In the genomic region with DNA sequence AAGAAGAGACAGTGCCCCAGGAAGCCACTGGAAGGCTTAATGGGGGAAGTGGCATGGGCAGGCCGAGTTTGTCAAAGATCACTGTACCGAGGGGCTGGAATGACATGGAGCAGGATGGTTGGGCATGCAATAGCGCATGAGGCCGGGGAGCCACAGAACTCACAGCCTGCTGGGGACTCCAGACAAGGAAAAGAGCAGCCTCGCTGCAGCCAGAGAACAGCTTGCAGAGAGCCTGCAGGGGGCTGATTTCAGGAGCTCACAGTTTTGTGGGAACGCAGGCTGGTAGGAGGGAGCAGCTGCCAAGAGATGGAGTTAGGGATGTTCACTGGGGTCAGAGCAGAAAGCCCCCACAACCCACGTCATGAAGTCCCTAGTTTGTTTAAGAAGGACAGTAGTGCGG, we compare ENCODE assay signal across 17 cellular contexts. TPM values are rescaled to one million over a fixed set of nuclear protein-coding genes. Genes with fewer than 3 reads are reported as not detected.
DNase-seq lines count a peak whose midpoint lies in the region; ATAC-seq and TF ChIP-seq lines count a peak whose summit lies in the region.
"Had no signal": no experiment of that assay in that cellular context is flagged by ENCODE, and none has a peak within 500 bp of the region (broad histone marks: within the 10 kb centered on the region; RNA-seq: fewer than 3 reads in every experiment).

No MANE protein-coding gene starts in this region.

- ATAC-seq in GM23338 (peak; percentile 86), right lobe of liver (no peak)
- ATAC-seq in activated CD8-positive, alpha-beta T cell treated with anti-CD3 and anti-CD28 coated beads, Interleukin-2, amount 10 ng/mL, durations not matched to agents 7 days and 5 days, result no peak

- no peaks in the 10 kb centered on the region for H3K27me3 Mint-ChIP-seq in GM23338 (ENCODE audit: insufficient read depth, low read depth, poor library complexity)
- H3K27me3 Mint-ChIP-seq in glutamatergic neuron (ENCODE audit: unreplicated experiment), result no peaks in the 10 kb centered on the region
- H3K27me3 Mint-ChIP-seq in neural progenitor cell (ENCODE audit: insufficient read depth, low read depth), result peaks cover 2% of the 10 kb centered on the region
- H3K27me3 Mint-ChIP-seq in activated CD8-positive, alpha-beta T cell treated with anti-CD3 and anti-CD28 coated beads, Interleukin-2, amount 10 ng/mL, durations not matched to agents 7 days and 5 days (ENCODE audit: low read depth), result no peaks in the 10 kb centered on the region
- H3K27me3 Mint-ChIP-seq: IgD-negative memory B cell had no signal

- no peaks in the 10 kb centered on the region for H3F3A ChIP-seq in GM23338 (replicated peaks; ENCODE audit: low read depth)
- no peaks in the 10 kb centered on the region for H3F3A ChIP-seq in neural progenitor cell (ENCODE audit: low read depth)

- H3K4me3 ChIP-seq in GM23338, result no peak overlapping the region
- H3K4me3 ChIP-seq in neural progenitor cell, result no peak overlapping the region
- no peak overlapping the region for H3K4me3 ChIP-seq in right lobe of liver
- H3K4me3 ChIP-seq: BLaER1 had no signal

- H3K79me2 ChIP-seq in GM23338 (replicated peaks; ENCODE audit: insufficient read depth) (peaks cover 53% of the 10 kb centered on the region), neural progenitor cell (ENCODE audit: low read depth) (peaks cover 5% of the 10 kb centered on the region)

- no peaks in the 10 kb centered on the region for H3K9me2 ChIP-seq in GM23338 (ENCODE audit: insufficient read depth)

- H2AFZ ChIP-seq in GM23338 (no peak overlapping the region), neural progenitor cell (replicated peaks) (no peak overlapping the region)

- H3K9me3 Mint-ChIP-seq in GM23338 (no peaks in the 10 kb centered on the region), glutamatergic neuron (ENCODE audit: unreplicated experiment) (peaks cover 2% of the 10 kb centered on the region), neural progenitor cell (peaks cover 4% of the 10 kb centered on the region)
- no peaks in the 10 kb centered on the region for H3K9me3 Mint-ChIP-seq in activated CD8-positive, alpha-beta T cell treated with anti-CD3 and anti-CD28 coated beads, Interleukin-2, amount 10 ng/mL, durations not matched to agents 7 days and 5 days (ENCODE audit: insufficient read depth)

- DNase-seq in GM23338 (ENCODE audit: low spot score) (peak; percentile 54), cerebellar cortex (ENCODE audit: low spot score) (peak; percentile 39), glutamatergic neuron (peak; percentile 35), neural progenitor cell (ENCODE audit: low spot score) (no peak), right lobe of liver (no peak), amniotic stem cell (lab: John Stamatoyannopoulos, UW) (no peak)
- DNase-seq in activated CD8-positive, alpha-beta T cell treated with anti-CD3 and anti-CD28 coated beads, Interleukin-2, amount 10 ng/mL, durations not matched to agents 7 days and 5 days, result no peak
- DNase-seq: 8988T; AML-193; Caco-2; CD8-positive, alpha-beta memory T cell; DND-41; GF-D8; H7 had no signal

- H3K9me3 ChIP-seq in neural progenitor cell (ENCODE audit: low read depth) (no peaks in the 10 kb centered on the region), right lobe of liver (no peaks in the 10 kb centered on the region)
- H3K9me3 ChIP-seq: BLaER1, Caco-2 had no signal

- H3K36me3 Mint-ChIP-seq in GM23338 (ENCODE audit: low read depth) (peaks cover 4% of the 10 kb centered on the region; the same call in 1 of the 3 replicates), glutamatergic neuron (ENCODE audit: unreplicated experiment) (no peaks in the 10 kb centered on the region), neural progenitor cell (peaks cover 18% of the 10 kb centered on the region)
- H3K36me3 Mint-ChIP-seq in activated CD8-positive, alpha-beta T cell treated with anti-CD3 and anti-CD28 coated beads, Interleukin-2, amount 10 ng/mL, durations not matched to agents 7 days and 5 days (ENCODE audit: low read depth), result no peaks in the 10 kb centered on the region
- H3K36me3 Mint-ChIP-seq: CD8-positive, alpha-beta memory T cell; IgD-negative memory B cell had no signal

- peaks cover 7% of the 10 kb centered on the region for H4K20me1 ChIP-seq in GM23338 (replicated peaks; ENCODE audit: insufficient read depth)
- peaks cover 9% of the 10 kb centered on the region for H4K20me1 ChIP-seq in neural progenitor cell (ENCODE audit: low read depth)
- H4K20me1 ChIP-seq: BLaER1 had no signal

- H3K4me2 ChIP-seq in GM23338 (no peak overlapping the region), neural progenitor cell (no peak overlapping the region)
- H3K4me2 ChIP-seq: BLaER1 had no signal

- intact Hi-C loops in right lobe of liver (cut with DNase I), result no loop called here

- H3K27ac ChIP-seq in GM23338 (ENCODE audit: low read depth) (no peak overlapping the region), neural progenitor cell (no peak overlapping the region), right lobe of liver (no peak overlapping the region)
- H3K27ac ChIP-seq: BLaER1 had no signal

- H3K27ac Mint-ChIP-seq in GM23338 (no peak overlapping the region), glutamatergic neuron (ENCODE audit: unreplicated experiment) (peak overlapping the region; percentile 60), neural progenitor cell (peak overlapping the region; percentile 47)
- H3K27ac Mint-ChIP-seq in activated CD8-positive, alpha-beta T cell treated with anti-CD3 and anti-CD28 coated beads, Interleukin-2, amount 10 ng/mL, durations not matched to agents 7 days and 5 days, result no peak overlapping the region
- H3K27ac Mint-ChIP-seq: CD8-positive, alpha-beta memory T cell; IgD-negative memory B cell had no signal

- H3K4me3 Mint-ChIP-seq in GM23338 (no peak overlapping the region; the same call in 2 of the 3 replicates), glutamatergic neuron (ENCODE audit: unreplicated experiment) (no peak overlapping the region), neural progenitor cell (no peak overlapping the region)
- no peak overlapping the region for H3K4me3 Mint-ChIP-seq in activated CD8-positive, alpha-beta T cell treated with anti-CD3 and anti-CD28 coated beads, Interleukin-2, amount 10 ng/mL, durations not matched to agents 7 days and 5 days
- H3K4me3 Mint-ChIP-seq: CD8-positive, alpha-beta memory T cell; IgD-negative memory B cell had no signal

- H3K9ac ChIP-seq in neural progenitor cell, result no peak overlapping the region
- H3K9ac ChIP-seq: BLaER1 had no signal

- TF ChIP-seq POLR2A in right lobe of liver (IDR thresholded peaks at IDR 0.05), result no peak

- CTCF ChIA-PET in activated CD8-positive, alpha-beta T cell treated with anti-CD3 and anti-CD28 coated beads, Interleukin-2, amount 10 ng/mL, durations not matched to agents 7 days and 5 days (lab: Charles Lee), result no interaction called here

- TF ChIP-seq CTCF in GM23338 (conservative IDR thresholded peaks at IDR 0.05; ENCODE audit: low read depth in 2 of 2) (0 out of 4 replicates have a peak, but pooled peaks of 1 of the 2 experiments have one; percentile 4), glutamatergic neuron (IDR thresholded peaks at IDR 0.05; ENCODE audit: partially characterized antibody, unreplicated experiment) (no peak), neural progenitor cell (IDR thresholded peaks at IDR 0.05) (no peak), right lobe of liver (IDR thresholded peaks at IDR 0.05) (no peak)

- H3K27me3 ChIP-seq in GM23338 (ENCODE audit: insufficient read depth) (no peaks in the 10 kb centered on the region), neural progenitor cell (no peaks in the 10 kb centered on the region), right lobe of liver (no peaks in the 10 kb centered on the region)
- H3K27me3 ChIP-seq: BLaER1 had no signal

- no peaks in the 10 kb centered on the region for H3K36me3 ChIP-seq in GM23338 (ENCODE audit: insufficient read depth)
- H3K36me3 ChIP-seq in neural progenitor cell, result no peaks in the 10 kb centered on the region
- H3K36me3 ChIP-seq in right lobe of liver, result no peaks in the 10 kb centered on the region
- H3K36me3 ChIP-seq: BLaER1 had no signal

- WGBS in right lobe of liver (ENCODE audit: insufficient coverage, low coverage, low lambda C conversion rate, missing lambda C conversion rate), result 86% methylated on average over 5 of the region's 8 CpGs

- POLR2A ChIA-PET in activated CD8-positive, alpha-beta T cell treated with anti-CD3 and anti-CD28 coated beads, Interleukin-2, amount 10 ng/mL, durations not matched to agents 7 days and 5 days (lab: Charles Lee), result no interaction called here

- peaks cover 24% of the 10 kb centered on the region for H3K4me1 Mint-ChIP-seq in GM23338
- H3K4me1 Mint-ChIP-seq in glutamatergic neuron (ENCODE audit: low read depth, unreplicated experiment), result peaks cover 16% of the 10 kb centered on the region
- H3K4me1 Mint-ChIP-seq in neural progenitor cell, result peaks cover 22% of the 10 kb centered on the region
- no peaks in the 10 kb centered on the region for H3K4me1 Mint-ChIP-seq in activated CD8-positive, alpha-beta T cell treated with anti-CD3 and anti-CD28 coated beads, Interleukin-2, amount 10 ng/mL, durations not matched to agents 7 days and 5 days (ENCODE audit: low read depth)
- H3K4me1 Mint-ChIP-seq: CD8-positive, alpha-beta memory T cell; IgD-negative memory B cell had no signal

- H3K4me1 ChIP-seq in GM23338 (ENCODE audit: insufficient read depth) (peaks cover 13% of the 10 kb centered on the region), neural progenitor cell (peaks cover 12% of the 10 kb centered on the region), right lobe of liver (no peaks in the 10 kb centered on the region)
- H3K4me1 ChIP-seq: Caco-2 had no signal

RNA-seq across cellular contexts. Expression of a gene that starts 45.4 kb away (rescaled TPM):
- 19.8 TPM in 2 replicates for total RNA-seq in GM23338 (2014; rRNA removed; shearing (Covaris generic))
- polyA plus RNA-seq in GM23338 (2016; fragmentation: Nextera tagmentation; extraction: Ambion mirVana), result 19.0 and 20.6 TPM in 2 replicates
- 26.7 TPM for total RNA-seq in glutamatergic neuron (ENCODE audit: unreplicated experiment)
- total RNA-seq in neural progenitor cell (ENCODE audit: low replicate concordance), result 11.6 and 13.3 TPM in 2 replicates
- total RNA-seq in right lobe of liver, result 1 to 10 TPM; 1.9 to 5.1 (median 3.2) TPM
- not detected for total RNA-seq in activated CD8-positive, alpha-beta T cell treated with anti-CD3 and anti-CD28 coated beads, Interleukin-2, amount 10 ng/mL, durations not matched to agents 7 days and 5 days
- total RNA-seq: CD8-positive, alpha-beta memory T cell; HT1080 had no signal
- polyA plus RNA-seq: CD8-positive, alpha-beta memory T cell; IgD-negative memory B cell had no signal

Comparison
In these comparisons a context has a peak if more than half of its experiments do, and no peak if none do; other contexts are left out.
1. DNase-seq: peak in GM23338 (single experiment), cerebellar cortex (single experiment) and glutamatergic neuron (single experiment); none in neural progenitor cell (single experiment), right lobe of liver (0 of 3), amniotic stem cell (single experiment) and activated CD8-positive, alpha-beta T cell treated with anti-CD3 and anti-CD28 coated beads, Interleukin-2, amount 10 ng/mL, durations not matched to agents 7 days and 5 days (single experiment).
2. H3K27ac Mint-ChIP-seq: peak in glutamatergic neuron (single experiment) and neural progenitor cell (single experiment); none in GM23338 (single experiment) and activated CD8-positive, alpha-beta T cell treated with anti-CD3 and anti-CD28 coated beads, Interleukin-2, amount 10 ng/mL, durations not matched to agents 7 days and 5 days (single experiment).